8 cellular contexts compared by ENCODE assay signal in the genomic region with DNA sequence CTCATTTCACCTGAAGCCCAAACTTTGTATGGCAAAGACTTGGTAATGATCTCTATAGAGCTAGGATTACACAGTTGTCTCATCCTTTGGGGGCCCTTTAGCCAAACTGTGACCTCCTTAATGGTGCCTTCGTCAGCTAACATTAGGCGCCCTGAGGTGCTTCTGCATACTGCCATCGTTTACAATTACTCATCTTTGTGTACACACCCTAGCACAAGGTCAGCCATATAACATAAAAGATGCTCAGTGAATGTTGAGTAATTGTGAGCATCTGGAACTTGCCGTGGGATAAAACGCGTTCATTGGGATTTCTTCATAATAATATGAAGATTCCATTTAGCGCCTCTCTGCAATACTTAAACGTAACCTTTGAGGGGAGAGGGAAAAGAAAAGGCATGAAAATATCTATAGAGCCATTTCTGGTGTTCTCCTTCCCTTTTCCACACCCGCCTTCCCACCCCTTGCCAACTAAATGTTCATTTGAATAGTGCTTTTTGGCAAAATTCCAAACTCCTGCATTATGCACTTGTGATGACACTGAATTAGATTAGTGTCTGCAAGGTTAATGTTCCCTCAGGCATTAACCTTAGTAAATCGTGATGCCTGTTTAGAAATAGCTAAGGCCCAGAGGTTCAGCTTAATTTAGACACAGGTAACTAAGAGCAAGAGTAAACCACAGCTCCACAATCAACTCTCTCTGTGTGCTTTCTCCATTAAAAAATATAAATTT. TPM values are rescaled to one million over a fixed set of nuclear protein-coding genes. Genes with fewer than 3 reads are reported as not detected.
DNase-seq lines count a peak whose midpoint lies in the region; TF ChIP-seq lines count a peak whose summit lies in the region.

No MANE protein-coding gene starts in this region.

- no peaks in the 10 kb centered on the region for H3K36me3 ChIP-seq in brain microvascular endothelial cell (replicated peaks)
- H3K36me3 ChIP-seq in mesodermal cell (ENCODE audit: control insufficient read depth, insufficient read depth, low read length): peaks cover 14% of the 10 kb centered on the region

- H3K27ac ChIP-seq in brain microvascular endothelial cell: no peak overlapping the region
- H3K27ac ChIP-seq in mesodermal cell (ENCODE audit: low read depth, low read length, severe bottlenecking): no peak overlapping the region

- DNase-seq in NCI-H1417 (lab: John Stamatoyannopoulos, UW) (peak; percentile 37 to 83 (median 70)), NCI-H1417 treated with DMSO at 0.1 percent for 48 hours (lab: John Stamatoyannopoulos, UW) (no peak), NCI-H2081 (lab: John Stamatoyannopoulos, UW) (peak; percentile 76 to 91), brain microvascular endothelial cell (no peak), NCI-H2171 (lab: John Stamatoyannopoulos, UW) (no peak), HuH-7 (ENCODE audit: low spot score) (no peak), AG08395 (ENCODE audit: low spot score) (no peak)

- in situ Hi-C loops in brain microvascular endothelial cell (cut with HindIII; ENCODE audit: low pct_ligation_motif_present, low sequenced_read_pairs): no loop called here

- no peak for TF ChIP-seq CTCF in brain microvascular endothelial cell (IDR thresholded peaks at IDR 0.05; ENCODE audit: low read depth, low read length, missing control alignments)

- WGBS in mesodermal cell (ENCODE audit: insufficient coverage in 2 of 2), 2 experiments: 70 to 85% methylated on average over 3 to 7 of the region's 10 CpGs

- H3K4me1 ChIP-seq in mesodermal cell (ENCODE audit: control insufficient read depth, insufficient read depth, low read length, poor library complexity, severe bottlenecking): peaks cover 4% of the 10 kb centered on the region

- H3K27me3 ChIP-seq in brain microvascular endothelial cell (replicated peaks): no peaks in the 10 kb centered on the region

- peak overlapping the region; percentile 88 for H3K4me3 ChIP-seq in brain microvascular endothelial cell (ENCODE audit: low read depth, low read length)
- peak overlapping the region; percentile 69 for H3K4me3 ChIP-seq in mesodermal cell (ENCODE audit: extremely low read depth, insufficient read depth, low read length, poor library complexity, severe bottlenecking)

- H3K9me3 ChIP-seq in mesodermal cell (ENCODE audit: control insufficient read depth, low read length): no peaks in the 10 kb centered on the region

RNA-seq across cellular contexts. Expression of gene ZNF148, which starts 1.0 kb away (rescaled TPM):
- polyA plus RNA-seq in mesodermal cell (2013, experiment 1 of 2): 19.8 TPM
- polyA plus RNA-seq in mesodermal cell (2013, experiment 2 of 2): 19.4 TPM

Comparison
In these comparisons a context has a peak if more than half of its experiments do, and no peak if none do; other contexts are left out.
1. DNase-seq: peak in NCI-H1417 (3 of 3) and NCI-H2081 (2 of 2); none in NCI-H1417 treated with DMSO at 0.1 percent for 48 hours (single experiment), brain microvascular endothelial cell (single experiment), NCI-H2171 (single experiment), HuH-7 (single experiment) and AG08395 (single experiment).